In the genomic region with DNA sequence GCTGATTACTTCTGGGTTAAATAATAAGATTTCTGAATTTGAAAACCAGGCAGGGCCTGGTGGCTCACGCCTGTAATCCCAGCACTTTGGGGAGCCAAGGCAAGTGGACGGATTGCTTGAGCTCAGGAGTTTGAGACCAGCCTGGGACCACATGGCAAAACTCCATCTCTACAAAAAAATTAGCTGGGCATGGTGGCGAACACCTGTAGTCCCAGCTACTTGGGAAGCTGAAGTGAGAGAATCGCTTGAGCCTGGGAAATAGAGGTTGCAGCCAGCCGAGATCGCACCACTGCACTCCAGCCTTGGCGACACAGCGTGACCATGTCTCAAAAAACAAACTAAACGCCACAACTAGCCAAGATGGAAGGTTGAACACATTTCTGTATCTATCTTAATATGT, we compare ENCODE assay signal across 18 cellular contexts. TPM values are rescaled to one million over a fixed set of nuclear protein-coding genes. Genes with fewer than 3 reads are reported as not detected.
A peak's percentile ranks its signal among the peaks of the same experiment; 100 is the strongest.
DNase-seq lines count a peak whose midpoint lies in the region; ATAC-seq and TF ChIP-seq lines count a peak whose summit lies in the region.
"Had no signal": no experiment of that assay in that cellular context is flagged by ENCODE, and none has a peak within 500 bp of the region (broad histone marks: within the 10 kb centered on the region; RNA-seq: fewer than 3 reads in every experiment).

No MANE protein-coding gene starts in this region.

- peak overlapping the region; percentile 56 for H3K27ac Mint-ChIP-seq in activated CD8-positive, alpha-beta T cell treated with anti-CD3 and anti-CD28 coated beads for 36 hours
- H3K27ac Mint-ChIP-seq in activated CD8-positive, alpha-beta T cell treated with anti-CD3 and anti-CD28 coated beads, Interleukin-2, amount 10 ng/mL, durations not matched to agents 7 days and 5 days: no peak overlapping the region
- H3K27ac Mint-ChIP-seq in HFFc6 (peak overlapping the region; percentile 72), osteocyte (ENCODE audit: unreplicated experiment) (no peak overlapping the region)
- H3K27ac Mint-ChIP-seq in activated naive CD8-positive, alpha-beta T cell treated with anti-CD3 and anti-CD28 coated beads for 36 hours: no peak overlapping the region

- peaks cover 55% of the 10 kb centered on the region for H3K4me1 Mint-ChIP-seq in activated CD8-positive, alpha-beta T cell treated with anti-CD3 and anti-CD28 coated beads for 36 hours (ENCODE audit: low read depth)
- H3K4me1 Mint-ChIP-seq in activated CD8-positive, alpha-beta T cell treated with anti-CD3 and anti-CD28 coated beads, Interleukin-2, amount 10 ng/mL, durations not matched to agents 7 days and 5 days (ENCODE audit: low read depth): peaks cover 35% of the 10 kb centered on the region
- H3K4me1 Mint-ChIP-seq in HFFc6 (ENCODE audit: low read depth) (peaks cover 37% of the 10 kb centered on the region), osteocyte (ENCODE audit: unreplicated experiment) (peaks cover 18% of the 10 kb centered on the region)
- peaks cover 56% of the 10 kb centered on the region for H3K4me1 Mint-ChIP-seq in activated naive CD8-positive, alpha-beta T cell treated with anti-CD3 and anti-CD28 coated beads for 36 hours

- DNase-seq in activated CD8-positive, alpha-beta T cell treated with anti-CD3 and anti-CD28 coated beads for 36 hours: no peak
- DNase-seq in activated CD8-positive, alpha-beta T cell treated with anti-CD3 and anti-CD28 coated beads, Interleukin-2, amount 10 ng/mL, durations not matched to agents 7 days and 5 days: no peak
- DNase-seq in HFFc6 (no peak), osteocyte (ENCODE audit: extremely low spot score, unreplicated experiment) (peak; percentile 51), CD1c-positive myeloid dendritic cell (ENCODE audit: extremely low spot score) (no peak), T-helper 1 cell (no peak)
- no peak for DNase-seq in activated naive CD8-positive, alpha-beta T cell treated with anti-CD3 and anti-CD28 coated beads for 36 hours
- no peak for DNase-seq in activated CD4-positive, CD25-positive, alpha-beta regulatory T cell (lab: John Stamatoyannopoulos, UW)
- DNase-seq: 8988T, DMS 273 treated with DMSO at 0.1 percent for 48 hours, GDM1, Kasumi-1, NCI-H1105 treated with DMSO at 0.1 percent for 48 hours, NCI-H1694 treated with DMSO at 0.1 percent for 48 hours, NCI-H226, NCI-H524 treated with DMSO at 0.1 percent for 48 hours, Peyer's patch had no signal

- no peak for TF ChIP-seq CTCF in activated CD8-positive, alpha-beta T cell treated with anti-CD3 and anti-CD28 coated beads for 36 hours (IDR thresholded peaks at IDR 0.05)
- TF ChIP-seq CTCF in HFFc6 (IDR thresholded peaks at IDR 0.05) (no peak), osteocyte (IDR thresholded peaks at IDR 0.05) (no peak)

- no peak overlapping the region for H3K4me3 Mint-ChIP-seq in activated CD8-positive, alpha-beta T cell treated with anti-CD3 and anti-CD28 coated beads for 36 hours
- no peak overlapping the region for H3K4me3 Mint-ChIP-seq in activated CD8-positive, alpha-beta T cell treated with anti-CD3 and anti-CD28 coated beads, Interleukin-2, amount 10 ng/mL, durations not matched to agents 7 days and 5 days
- no peak overlapping the region for H3K4me3 Mint-ChIP-seq in HFFc6
- peak overlapping the region; percentile 32 for H3K4me3 Mint-ChIP-seq in activated naive CD8-positive, alpha-beta T cell treated with anti-CD3 and anti-CD28 coated beads for 36 hours
- H3K4me3 Mint-ChIP-seq in osteocyte (ENCODE audit: unreplicated experiment): no peak overlapping the region

- intact Hi-C loops in activated CD8-positive, alpha-beta T cell treated with anti-CD3 and anti-CD28 coated beads for 36 hours (cut with micrococcal nuclease): no loop called here

- POLR2A ChIA-PET in activated CD8-positive, alpha-beta T cell treated with anti-CD3 and anti-CD28 coated beads for 36 hours (lab: Charles Lee): interaction anchor here (0.9 kb wide), 1 partner anchor 9 kb away, joined by 3 read pairs; no protein-coding TSS in a partner anchor
- POLR2A ChIA-PET in activated CD8-positive, alpha-beta T cell treated with anti-CD3 and anti-CD28 coated beads, Interleukin-2, amount 10 ng/mL, durations not matched to agents 7 days and 5 days (lab: Charles Lee): no interaction called here

- CTCF ChIA-PET in activated CD8-positive, alpha-beta T cell treated with anti-CD3 and anti-CD28 coated beads for 36 hours (lab: Charles Lee): interaction anchor here (0.8 kb wide), 1 partner anchor 23 kb away, joined by 4 read pairs; no protein-coding TSS in a partner anchor
- CTCF ChIA-PET in activated CD8-positive, alpha-beta T cell treated with anti-CD3 and anti-CD28 coated beads, Interleukin-2, amount 10 ng/mL, durations not matched to agents 7 days and 5 days (lab: Charles Lee): interaction anchor here (1.0 kb wide), 1 partner anchor 309 kb away, joined by 3 read pairs; no protein-coding TSS in a partner anchor

- no peak for ATAC-seq in activated CD8-positive, alpha-beta T cell treated with anti-CD3 and anti-CD28 coated beads for 36 hours
- no peak for ATAC-seq in activated CD8-positive, alpha-beta T cell treated with anti-CD3 and anti-CD28 coated beads, Interleukin-2, amount 10 ng/mL, durations not matched to agents 7 days and 5 days
- ATAC-seq: Right ventricle myocardium inferior had no signal

- no peaks in the 10 kb centered on the region for H3K27me3 Mint-ChIP-seq in activated CD8-positive, alpha-beta T cell treated with anti-CD3 and anti-CD28 coated beads for 36 hours
- H3K27me3 Mint-ChIP-seq in activated CD8-positive, alpha-beta T cell treated with anti-CD3 and anti-CD28 coated beads, Interleukin-2, amount 10 ng/mL, durations not matched to agents 7 days and 5 days (ENCODE audit: low read depth): no peaks in the 10 kb centered on the region
- H3K27me3 Mint-ChIP-seq in HFFc6 (ENCODE audit: insufficient read depth) (peaks cover 8% of the 10 kb centered on the region), osteocyte (ENCODE audit: unreplicated experiment) (no peaks in the 10 kb centered on the region)
- peaks cover 5% of the 10 kb centered on the region for H3K27me3 Mint-ChIP-seq in activated naive CD8-positive, alpha-beta T cell treated with anti-CD3 and anti-CD28 coated beads for 36 hours

- peaks cover 61% of the 10 kb centered on the region for H3K36me3 Mint-ChIP-seq in activated CD8-positive, alpha-beta T cell treated with anti-CD3 and anti-CD28 coated beads for 36 hours (ENCODE audit: low read depth)
- H3K36me3 Mint-ChIP-seq in activated CD8-positive, alpha-beta T cell treated with anti-CD3 and anti-CD28 coated beads, Interleukin-2, amount 10 ng/mL, durations not matched to agents 7 days and 5 days (ENCODE audit: low read depth): peaks cover 58% of the 10 kb centered on the region
- H3K36me3 Mint-ChIP-seq in HFFc6 (ENCODE audit: low read depth): peaks cover 35% of the 10 kb centered on the region
- peaks cover 60% of the 10 kb centered on the region for H3K36me3 Mint-ChIP-seq in activated naive CD8-positive, alpha-beta T cell treated with anti-CD3 and anti-CD28 coated beads for 36 hours
- H3K36me3 Mint-ChIP-seq in osteocyte (ENCODE audit: unreplicated experiment): peaks cover 18% of the 10 kb centered on the region

- H3K9me3 Mint-ChIP-seq in activated CD8-positive, alpha-beta T cell treated with anti-CD3 and anti-CD28 coated beads for 36 hours: no peaks in the 10 kb centered on the region
- no peaks in the 10 kb centered on the region for H3K9me3 Mint-ChIP-seq in activated CD8-positive, alpha-beta T cell treated with anti-CD3 and anti-CD28 coated beads, Interleukin-2, amount 10 ng/mL, durations not matched to agents 7 days and 5 days (ENCODE audit: insufficient read depth)
- peaks cover 7% of the 10 kb centered on the region; the same call in 1 of the 2 replicates for H3K9me3 Mint-ChIP-seq in HFFc6
- H3K9me3 Mint-ChIP-seq in activated naive CD8-positive, alpha-beta T cell treated with anti-CD3 and anti-CD28 coated beads for 36 hours: no peaks in the 10 kb centered on the region
- no peaks in the 10 kb centered on the region for H3K9me3 Mint-ChIP-seq in osteocyte (ENCODE audit: unreplicated experiment)

RNA-seq across cellular contexts. Expression of a gene that starts 3.5 kb away (rescaled TPM):
- total RNA-seq in activated CD8-positive, alpha-beta T cell treated with anti-CD3 and anti-CD28 coated beads for 36 hours: 100 to 1,000 TPM; 266 TPM
- 100 to 1,000 TPM; 153 to 157 TPM for total RNA-seq in activated CD8-positive, alpha-beta T cell treated with anti-CD3 and anti-CD28 coated beads, Interleukin-2, amount 10 ng/mL, durations not matched to agents 7 days and 5 days
- total RNA-seq in HFFc6 (2021; fragmentation: NEBNext Ultra II Directional; extraction: Animal tissue kit (Norgen Biotek cat#: 25700)): 100 to 1,000 TPM; 113 to 142 (median 130) TPM
- total RNA-seq in activated naive CD8-positive, alpha-beta T cell treated with anti-CD3 and anti-CD28 coated beads for 36 hours: 100 to 1,000 TPM; 393 to 409 TPM
- 61.3 and 65.2 TPM in 2 replicates for total RNA-seq in osteocyte

Comparison
In these comparisons a context has a peak if more than half of its experiments do, and no peak if none do; other contexts are left out.
1. H3K27ac Mint-ChIP-seq: peak in activated CD8-positive, alpha-beta T cell treated with anti-CD3 and anti-CD28 coated beads for 36 hours (single experiment) and HFFc6 (single experiment); none in activated CD8-positive, alpha-beta T cell treated with anti-CD3 and anti-CD28 coated beads, Interleukin-2, amount 10 ng/mL, durations not matched to agents 7 days and 5 days (single experiment), activated naive CD8-positive, alpha-beta T cell treated with anti-CD3 and anti-CD28 coated beads for 36 hours (single experiment) and osteocyte (single experiment).